ENCODE assay signal across 1 cellular context in the genomic region with DNA sequence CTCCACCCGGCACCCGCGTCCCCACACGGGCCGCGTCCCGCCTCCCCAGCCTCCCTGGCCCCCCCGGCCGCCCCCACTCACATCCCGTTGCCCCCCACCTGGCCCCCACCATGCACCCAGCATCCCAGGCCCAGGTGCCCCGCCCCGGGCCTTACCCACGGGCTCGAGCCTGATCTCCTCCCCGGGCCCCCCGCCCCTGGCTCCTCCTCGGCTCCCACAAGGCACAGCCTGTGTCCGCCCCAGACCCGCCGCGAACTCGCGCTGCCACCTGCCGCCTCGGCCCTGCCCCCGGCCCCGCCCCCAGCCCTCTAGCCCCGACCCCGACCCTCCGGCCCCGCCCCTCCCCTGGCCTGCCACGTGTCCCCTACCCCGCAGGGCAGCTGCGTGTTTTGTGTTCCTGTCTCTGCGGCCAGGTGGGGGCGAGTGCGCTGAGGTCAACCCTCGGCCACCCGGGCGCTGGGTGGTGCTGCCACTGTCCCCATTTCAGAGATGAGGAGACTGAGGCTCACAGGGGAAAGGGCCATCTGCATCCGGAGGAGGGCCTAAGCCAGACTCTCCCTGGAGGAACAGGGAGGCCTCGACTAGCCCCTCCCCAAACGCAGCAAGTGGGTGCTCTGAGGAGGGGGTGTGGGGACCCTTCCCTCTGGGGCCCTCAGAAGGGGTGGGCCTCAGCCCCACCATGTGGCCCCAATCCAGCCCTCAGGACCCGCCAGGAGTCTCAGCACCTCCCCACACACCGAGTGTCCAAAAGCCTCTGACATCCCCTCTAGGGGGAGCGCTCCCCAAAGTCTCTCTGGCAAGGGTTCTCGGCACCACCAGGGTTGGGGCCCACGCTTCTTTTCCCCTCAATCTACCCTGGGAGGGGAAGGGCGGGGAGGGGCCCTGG.
TF ChIP-seq lines count a peak whose summit lies in the region.

No MANE protein-coding gene starts in this region.

TF ChIP-seq in K562, 482 proteins besides CTCF, POLR2A, EP300 and RAD21:
- TF ChIP-seq ZNF561 (CRISPR knock-in tag; conservative IDR thresholded peaks at IDR 0.05), result no peak
- TF ChIP-seq SNAPC5 (CRISPR knock-in tag; IDR thresholded peaks at IDR 0.05), result no peak
- no peak for TF ChIP-seq C11orf30 (IDR thresholded peaks at IDR 0.05; ENCODE audit: low read depth)
- TF ChIP-seq KDM1A (IDR thresholded peaks at IDR 0.05), result peak; percentile 53 to 59; a peak in 2 of 4 replicates
- peak; percentile 51; the same call in 1 of the 2 replicates for TF ChIP-seq ADNP (tag; IDR thresholded peaks at IDR 0.05)
- no peak for TF ChIP-seq TAF15 (IDR thresholded peaks at IDR 0.05; ENCODE audit: low read depth, low read length)
- peak; percentile 78 for TF ChIP-seq RBM25 (IDR thresholded peaks at IDR 0.05; ENCODE audit: low read depth, low read length, severe bottlenecking)
- TF ChIP-seq MAX (CRISPR knock-in tag; IDR thresholded peaks at IDR 0.05), result no peak
- 0 out of 2 replicates have a peak, but pooled peaks have one; percentile 51 for TF ChIP-seq CBX1 (IDR thresholded peaks at IDR 0.05; ENCODE audit: low read depth)
- TF ChIP-seq MEF2A (IDR thresholded peaks at IDR 0.05; ENCODE audit: control insufficient read depth, low read depth, low read length), result no peak
- peak; percentile 77; the same call in 1 of the 2 replicates for TF ChIP-seq BCOR (IDR thresholded peaks at IDR 0.05)
- no peak for TF ChIP-seq ZBTB17 (CRISPR knock-in tag; IDR thresholded peaks at IDR 0.05)
